ENCODE assay signal across 10 cellular contexts in genomic region chr17:71085238-71086033, GRCh38.
DNase-seq lines count a peak whose midpoint lies in the region; ATAC-seq, FAIRE-seq and TF ChIP-seq lines count a peak whose summit lies in the region.
"Had no signal": no experiment of that assay in that cellular context is flagged by ENCODE, and none has a peak within 500 bp of the region (broad histone marks: within the 10 kb centered on the region; RNA-seq: fewer than 3 reads in every experiment).

No MANE protein-coding gene starts in this region.

- H3K18ac ChIP-seq in H1 (ENCODE audit: extremely low read depth, low read length): no peak overlapping the region

- no peak overlapping the region for H4K5ac ChIP-seq in H1 (ENCODE audit: insufficient read length, low read depth, low read length)

- no peaks in the 10 kb centered on the region for H3K79me1 ChIP-seq in H1 (ENCODE audit: low read depth, low read length)

- TF ChIP-seq RAD21 in H1 (IDR thresholded peaks at IDR 0.05 in 1 of 2, conservative IDR thresholded peaks at IDR 0.05 in 1 of 2; ENCODE audit: low read depth in 2 of 2, low read length in 2 of 2): peak; percentile 79 to 86

- H2AFZ ChIP-seq in H1 (ENCODE audit: low read length): no peak overlapping the region

- no peak overlapping the region for H3K4ac ChIP-seq in H1 (replicated peaks; ENCODE audit: insufficient read length, low read depth, low read length)

- H3K4me3 Mint-ChIP-seq in activated CD8-positive, alpha-beta T cell treated with anti-CD3 and anti-CD28 coated beads for 36 hours: no peak overlapping the region
- H3K4me3 Mint-ChIP-seq in activated CD8-positive, alpha-beta T cell treated with anti-CD3 and anti-CD28 coated beads, Interleukin-2, amount 10 ng/mL, durations not matched to agents 7 days and 5 days: no peak overlapping the region

- CTCF ChIA-PET in activated CD8-positive, alpha-beta T cell treated with anti-CD3 and anti-CD28 coated beads for 36 hours (lab: Charles Lee): no interaction called here
- CTCF ChIA-PET in activated CD8-positive, alpha-beta T cell treated with anti-CD3 and anti-CD28 coated beads, Interleukin-2, amount 10 ng/mL, durations not matched to agents 7 days and 5 days (lab: Charles Lee): no interaction called here
- CTCF ChIA-PET in H1 (lab: Charles Lee; ENCODE audit: partially characterized antibody): interaction anchor here (0.6 to 3.7 kb wide), 15 partner anchors 20 to 968 kb away, joined by 3 to 32 read pairs (median 3); no protein-coding TSS in a partner anchor

- H3K9me3 ChIP-seq in H1 (ENCODE audit: insufficient read depth in 2 of 2, low read depth in 1 of 2, low read length in 1 of 2): no peaks in the 10 kb centered on the region
- H3K9me3 ChIP-seq in thyroid gland: no peaks in the 10 kb centered on the region
- no peaks in the 10 kb centered on the region for H3K9me3 ChIP-seq in ovary

- H3K36me3 ChIP-seq in H1 (ENCODE audit: control insufficient read depth in 2 of 4, insufficient read depth in 4 of 4, low read length in 3 of 4): no peaks in the 10 kb centered on the region
- no peaks in the 10 kb centered on the region for H3K36me3 ChIP-seq in thyroid gland
- no peaks in the 10 kb centered on the region for H3K36me3 ChIP-seq in ovary

- H3K27ac Mint-ChIP-seq in activated CD8-positive, alpha-beta T cell treated with anti-CD3 and anti-CD28 coated beads for 36 hours: no peak overlapping the region
- H3K27ac Mint-ChIP-seq in activated CD8-positive, alpha-beta T cell treated with anti-CD3 and anti-CD28 coated beads, Interleukin-2, amount 10 ng/mL, durations not matched to agents 7 days and 5 days: no peak overlapping the region

- intact Hi-C loops in activated CD8-positive, alpha-beta T cell treated with anti-CD3 and anti-CD28 coated beads for 36 hours (cut with micrococcal nuclease): no loop called here
- intact Hi-C loops in thyroid gland (cut with DNase I) (loop anchor here (10.0 kb wide), 1 partner anchor 321 kb away; no protein-coding TSS in a partner anchor), ovary (cut with DNase I) (no loop called here)

- no peak overlapping the region for H3K9ac ChIP-seq in H1 (replicated peaks in 1 of 4; ENCODE audit: extremely low read depth in 1 of 4, low read depth in 3 of 4, low read length in 3 of 4)

- H3K56ac ChIP-seq in H1 (replicated peaks; ENCODE audit: insufficient read length, low read depth, low read length): no peak overlapping the region

- no peak overlapping the region for H2BK15ac ChIP-seq in H1 (ENCODE audit: low read length)

- H4K20me1 ChIP-seq in H1 (replicated peaks in 1 of 2; ENCODE audit: control insufficient read depth in 1 of 2, insufficient read depth in 2 of 2, low read length in 2 of 2): no peaks in the 10 kb centered on the region

- TF ChIP-seq POLR2A in H1 (IDR thresholded peaks at IDR 0.05; ENCODE audit: control extremely low read depth in 1 of 2, low read depth in 2 of 2, low read length in 2 of 2) (no peak), thyroid gland (IDR thresholded peaks at IDR 0.05) (no peak), ovary (IDR thresholded peaks at IDR 0.05) (no peak)

- H3K9me3 Mint-ChIP-seq in activated CD8-positive, alpha-beta T cell treated with anti-CD3 and anti-CD28 coated beads for 36 hours: peaks cover 5% of the 10 kb centered on the region
- H3K9me3 Mint-ChIP-seq in activated CD8-positive, alpha-beta T cell treated with anti-CD3 and anti-CD28 coated beads, Interleukin-2, amount 10 ng/mL, durations not matched to agents 7 days and 5 days (ENCODE audit: insufficient read depth): peaks cover 7% of the 10 kb centered on the region

- TF ChIP-seq EP300 in H1 (IDR thresholded peaks at IDR 0.05; ENCODE audit: borderline replicate concordance in 1 of 2, low read depth in 2 of 2, low read length in 2 of 2) (no peak), ovary (IDR thresholded peaks at IDR 0.05) (no peak)

- H2BK5ac ChIP-seq in H1 (ENCODE audit: low read depth, low read length): no peak overlapping the region

- no peak overlapping the region for H3K14ac ChIP-seq in H1 (ENCODE audit: insufficient read length)

- H3K27ac ChIP-seq in H1 (ENCODE audit: low read depth, low read length) (no peak overlapping the region), thyroid gland (no peak overlapping the region), ovary (no peak overlapping the region)

- H3K27me3 ChIP-seq in H1 (replicated peaks in 1 of 4; ENCODE audit: control insufficient read depth in 3 of 4, extremely low read depth in 1 of 4, insufficient read depth in 3 of 4, low read length in 3 of 4) (no peaks in the 10 kb centered on the region), thyroid gland (no peaks in the 10 kb centered on the region), ovary (no peaks in the 10 kb centered on the region)

- 42% methylated on average over 5 of the region's 5 CpGs; no CpG with 5 or more reads in 1 of the 2 experiments for WGBS in H1 (ENCODE audit: extremely low coverage in 1 of 2, insufficient coverage in 1 of 2, insufficient read length in 1 of 2, insufficient replicate concordance in 2 of 2, low coverage in 1 of 2, low lambda C conversion rate in 2 of 2, missing lambda C conversion rate in 1 of 2), 2 experiments
- WGBS in thyroid gland, 2 donors: 64 to 66% methylated on average over 5 of the region's 5 CpGs
- 45 to 60% (median 52%) methylated on average over 5 of the region's 5 CpGs for WGBS in ovary, 3 donors

- POLR2A ChIA-PET in activated CD8-positive, alpha-beta T cell treated with anti-CD3 and anti-CD28 coated beads for 36 hours (lab: Charles Lee): no interaction called here
- POLR2A ChIA-PET in activated CD8-positive, alpha-beta T cell treated with anti-CD3 and anti-CD28 coated beads, Interleukin-2, amount 10 ng/mL, durations not matched to agents 7 days and 5 days (lab: Charles Lee): no interaction called here
- POLR2A ChIA-PET in H1 (lab: Charles Lee; ENCODE audit: partially characterized antibody): no interaction called here

- no peak overlapping the region for H2BK12ac ChIP-seq in H1 (ENCODE audit: low read depth, low read length)

- no peaks in the 10 kb centered on the region for H3K4me1 Mint-ChIP-seq in activated CD8-positive, alpha-beta T cell treated with anti-CD3 and anti-CD28 coated beads for 36 hours (ENCODE audit: low read depth)
- H3K4me1 Mint-ChIP-seq in activated CD8-positive, alpha-beta T cell treated with anti-CD3 and anti-CD28 coated beads, Interleukin-2, amount 10 ng/mL, durations not matched to agents 7 days and 5 days (ENCODE audit: low read depth): no peaks in the 10 kb centered on the region

- peaks cover 0 to 28% of the 10 kb centered on the region in 2 experiments; a peak in 1 of 4 replicates for H3K79me2 ChIP-seq in H1 (ENCODE audit: control insufficient read depth in 1 of 2, insufficient read depth in 2 of 2, low read length in 2 of 2)

- no peak overlapping the region for H3K4me2 ChIP-seq in H1 (ENCODE audit: insufficient read depth in 1 of 2, low read depth in 2 of 2, low read length in 2 of 2)

- H3K4me3 ChIP-seq in H1 (ENCODE audit: extremely low read depth in 1 of 4, insufficient read depth in 2 of 4, low read depth in 3 of 4, low read length in 4 of 4): no peak overlapping the region; a peak in 1 of 8 replicates
- no peak overlapping the region for H3K4me3 ChIP-seq in thyroid gland (replicated peaks in 1 of 3)
- H3K4me3 ChIP-seq in ovary: no peak overlapping the region

- no peak overlapping the region for H4K91ac ChIP-seq in H1 (replicated peaks; ENCODE audit: insufficient read length, low read length)

- TF ChIP-seq CTCF in activated CD8-positive, alpha-beta T cell treated with anti-CD3 and anti-CD28 coated beads for 36 hours (IDR thresholded peaks at IDR 0.05): no peak
- TF ChIP-seq CTCF in H1 (IDR thresholded peaks at IDR 0.05; ENCODE audit: control extremely low read depth in 1 of 3, insufficient read depth in 1 of 3, low read depth in 1 of 3, low read length in 3 of 3) (peak; percentile 55 to 83 (median 77)), thyroid gland (IDR thresholded peaks at IDR 0.05) (peak in 2 of 6 experiments; percentile 16 to 19), ovary (IDR thresholded peaks at IDR 0.05) (no peak)

- peaks cover 0 to 6% (median 2%) of the 10 kb centered on the region in 4 experiments; a peak in 3 of 7 replicates for H3K4me1 ChIP-seq in H1 (replicated peaks in 1 of 4; ENCODE audit: control insufficient read depth in 3 of 4, insufficient read depth in 4 of 4, low read length in 3 of 4)
- no peaks in the 10 kb centered on the region for H3K4me1 ChIP-seq in thyroid gland
- H3K4me1 ChIP-seq in ovary (ENCODE audit: insufficient read depth): no peaks in the 10 kb centered on the region

- no peaks in the 10 kb centered on the region for H3K27me3 Mint-ChIP-seq in activated CD8-positive, alpha-beta T cell treated with anti-CD3 and anti-CD28 coated beads for 36 hours
- no peaks in the 10 kb centered on the region for H3K27me3 Mint-ChIP-seq in activated CD8-positive, alpha-beta T cell treated with anti-CD3 and anti-CD28 coated beads, Interleukin-2, amount 10 ng/mL, durations not matched to agents 7 days and 5 days (ENCODE audit: low read depth)

- no peak overlapping the region for H4K8ac ChIP-seq in H1 (ENCODE audit: extremely low read depth, insufficient read depth, low read length)

- H3K36me3 Mint-ChIP-seq in activated CD8-positive, alpha-beta T cell treated with anti-CD3 and anti-CD28 coated beads for 36 hours (ENCODE audit: low read depth): no peaks in the 10 kb centered on the region
- no peaks in the 10 kb centered on the region for H3K36me3 Mint-ChIP-seq in activated CD8-positive, alpha-beta T cell treated with anti-CD3 and anti-CD28 coated beads, Interleukin-2, amount 10 ng/mL, durations not matched to agents 7 days and 5 days (ENCODE audit: low read depth)

- no peaks in the 10 kb centered on the region for H3K23me2 ChIP-seq in H1 (ENCODE audit: low read depth, low read length)

- no peak overlapping the region for H2BK120ac ChIP-seq in H1 (replicated peaks; ENCODE audit: low read depth, low read length)

- H2AK5ac ChIP-seq in H1 (ENCODE audit: low read depth, low read length): no peak overlapping the region

- H3K23ac ChIP-seq in H1 (ENCODE audit: insufficient read length): no peak overlapping the region

- ATAC-seq in activated CD8-positive, alpha-beta T cell treated with anti-CD3 and anti-CD28 coated beads for 36 hours: no peak
- no peak for ATAC-seq in activated CD8-positive, alpha-beta T cell treated with anti-CD3 and anti-CD28 coated beads, Interleukin-2, amount 10 ng/mL, durations not matched to agents 7 days and 5 days
- no peak for ATAC-seq in HG03354 (IDR thresholded peaks at IDR 0.05; ENCODE audit: poor library complexity, severe bottlenecking, unreplicated experiment)

- peak; percentile 12 for DNase-seq in activated CD8-positive, alpha-beta T cell treated with anti-CD3 and anti-CD28 coated beads for 36 hours
- DNase-seq in activated CD8-positive, alpha-beta T cell treated with anti-CD3 and anti-CD28 coated beads, Interleukin-2, amount 10 ng/mL, durations not matched to agents 7 days and 5 days: no peak
- peak; percentile 27 for DNase-seq in NCI-H2196 (lab: John Stamatoyannopoulos, UW; ENCODE audit: unreplicated experiment)
- peak in 1 of 2 experiments; percentile 69 for DNase-seq in H1 (ENCODE audit: low read depth in 1 of 2, low spot score in 2 of 2)
- DNase-seq in thyroid gland: peak; percentile 8 to 14
- DNase-seq in T1000 (lab: John Stamatoyannopoulos, UW): no peak
- no peak for DNase-seq in ovary
- DNase-seq: activated gamma-delta T cell treated with Interleukin-2 at 50 U/mL for 16 hours, kidney had no signal

- H2BK20ac ChIP-seq in H1 (ENCODE audit: low read length): no peak overlapping the region

- peak; percentile 80 for FAIRE-seq in H1 (lab: Jason Lieb, UNC)
- FAIRE-seq: kidney had no signal

Comparison
In these comparisons a context has a peak if more than half of its experiments do, and no peak if none do; other contexts are left out.
1. DNase-seq: peak in activated CD8-positive, alpha-beta T cell treated with anti-CD3 and anti-CD28 coated beads for 36 hours (single experiment), NCI-H2196 (single experiment) and thyroid gland (2 of 2); none in activated CD8-positive, alpha-beta T cell treated with anti-CD3 and anti-CD28 coated beads, Interleukin-2, amount 10 ng/mL, durations not matched to agents 7 days and 5 days (single experiment), T1000 (single experiment) and ovary (0 of 5).
2. CTCF ChIP-seq: peak in H1 (3 of 3); none in activated CD8-positive, alpha-beta T cell treated with anti-CD3 and anti-CD28 coated beads for 36 hours (single experiment) and ovary (0 of 3).